Comparison of ENCODE assay signal across 16 cellular contexts in the genomic region with DNA sequence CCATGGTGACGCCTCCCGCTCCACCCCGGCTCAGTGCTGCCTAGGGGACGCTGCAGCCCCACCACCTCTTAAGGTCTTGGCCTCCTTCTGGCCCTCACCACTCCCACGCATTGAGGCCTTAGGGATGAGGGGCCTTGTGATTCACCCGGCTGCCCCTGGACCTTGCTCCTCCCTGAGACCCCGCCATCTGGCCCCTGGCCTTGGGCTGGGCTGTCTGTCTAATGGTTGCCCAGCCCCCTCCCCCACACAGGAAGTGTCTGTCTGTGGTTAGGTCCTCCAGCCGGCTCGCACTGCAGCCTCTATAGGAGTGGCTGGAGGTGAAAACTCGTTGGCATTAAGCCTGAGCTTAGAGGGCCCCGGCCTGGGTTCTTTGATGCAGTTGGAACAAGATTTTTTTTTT. TPM values are rescaled to one million over a fixed set of nuclear protein-coding genes. Genes with fewer than 3 reads are reported as not detected.
"Had no signal": no experiment of that assay in that cellular context is flagged by ENCODE, and none has a peak within 500 bp of the region (broad histone marks: within the 10 kb centered on the region; RNA-seq: fewer than 3 reads in every experiment).

No MANE protein-coding gene starts in this region.

- H3K4me3 ChIP-seq: esophagus squamous epithelium, thoracic aorta had no signal

- H3K27me3 Mint-ChIP-seq: activated B cell treated with CpG ODN at 0.5 μM for 24 hours; activated CD4-positive, alpha-beta T cell treated with anti-CD3 and anti-CD28 coated beads, Interleukin-2, amount 10 ng/mL, durations not matched to agents 7 days and 5 days; activated naive CD8-positive, alpha-beta T cell; naive thymus-derived CD4-positive, alpha-beta T cell; stimulated activated naive CD8-positive, alpha-beta T cell treated with anti-CD3 and anti-CD28 coated beads, Interleukin-15, amount 100 ng/mL, for 72 hours had no signal

- H3K27ac ChIP-seq: brain microvascular endothelial cell, esophagus squamous epithelium, thoracic aorta had no signal

- H3K27ac Mint-ChIP-seq: activated B cell treated with CpG ODN at 0.5 μM for 24 hours; activated CD4-positive, alpha-beta T cell treated with anti-CD3 and anti-CD28 coated beads, Interleukin-2, amount 10 ng/mL, durations not matched to agents 7 days and 5 days; stimulated activated naive CD8-positive, alpha-beta T cell treated with anti-CD3 and anti-CD28 coated beads, Interleukin-15, amount 100 ng/mL, for 72 hours had no signal

- H3K36me3 ChIP-seq: brain microvascular endothelial cell had no signal

- DNase-seq: activated B cell treated with CpG ODN at 0.5 μM for 24 hours; activated CD4-positive, alpha-beta T cell treated with anti-CD3 and anti-CD28 coated beads, Interleukin-2, amount 10 ng/mL, durations not matched to agents 7 days and 5 days; activated T-cell treated with anti-CD3 and anti-CD28 coated beads, Interleukin-2, amount 50 U/mL, for 1 hour; brain microvascular endothelial cell; dermis blood vessel endothelial cell; esophagus squamous epithelium; foreskin fibroblast; mammary epithelial cell; naive thymus-derived CD4-positive, alpha-beta T cell; stimulated activated CD4-positive, alpha-beta T cell treated with anti-CD3 and anti-CD28 coated beads, Interleukin-4, amount 100 ng/mL, for 1 hour; stimulated activated CD8-positive, alpha-beta memory T cell treated with anti-CD3 and anti-CD28 coated beads, Interleukin-4, amount 100 ng/mL, for 48 hours; stimulated activated naive CD8-positive, alpha-beta T cell treated with anti-CD3 and anti-CD28 coated beads, Interleukin-15, amount 100 ng/mL, for 72 hours; T-helper 1 cell had no signal

- ATAC-seq: naive thymus-derived CD4-positive, alpha-beta T cell; stimulated activated naive CD8-positive, alpha-beta T cell treated with anti-CD3 and anti-CD28 coated beads, Interleukin-15, amount 100 ng/mL, for 72 hours had no signal

- H3K4me3 Mint-ChIP-seq: activated B cell treated with CpG ODN at 0.5 μM for 24 hours; activated CD4-positive, alpha-beta T cell treated with anti-CD3 and anti-CD28 coated beads, Interleukin-2, amount 10 ng/mL, durations not matched to agents 7 days and 5 days; activated naive CD8-positive, alpha-beta T cell; naive thymus-derived CD4-positive, alpha-beta T cell had no signal

- H3K27me3 ChIP-seq: brain microvascular endothelial cell, esophagus squamous epithelium had no signal

RNA-seq across cellular contexts. Expression of gene BCL2A1, which starts 52.7 kb away (rescaled TPM):
- total RNA-seq: dermis blood vessel endothelial cell, osteocyte had no signal
